In the genomic region with DNA sequence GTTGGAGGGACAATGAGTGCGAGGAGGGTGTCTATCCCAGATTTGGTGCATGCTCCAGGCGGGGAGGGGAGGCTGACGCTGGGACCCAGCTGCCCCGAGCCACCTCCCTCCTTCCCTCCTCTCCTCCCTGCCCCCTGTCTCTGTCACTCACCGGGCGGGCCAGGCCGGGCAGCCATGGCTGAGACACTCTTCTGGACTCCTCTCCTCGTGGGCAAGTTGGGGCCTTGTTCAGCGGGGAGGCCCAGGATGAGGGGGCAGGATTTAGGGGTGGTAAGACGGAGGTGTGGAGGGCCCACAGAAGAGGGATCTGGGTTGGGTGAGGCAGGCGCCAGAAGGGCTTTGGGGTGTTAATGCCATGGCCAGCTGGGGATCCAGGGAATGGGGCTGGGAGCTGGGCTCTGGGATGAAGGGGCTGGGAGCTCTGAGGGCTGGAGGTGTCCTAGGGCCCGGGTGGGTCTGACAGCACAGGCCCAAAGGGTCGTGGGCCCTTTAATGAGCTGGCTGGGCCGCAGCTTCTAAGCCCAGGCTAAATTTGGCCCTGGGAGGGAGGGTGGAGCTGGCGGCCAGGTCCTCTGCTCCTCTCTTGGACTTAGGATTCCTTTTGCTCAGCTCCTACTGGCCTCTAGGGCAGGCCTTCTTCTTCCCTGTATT, we compare ENCODE assay signal across 14 cellular contexts. TPM values are rescaled to one million over a fixed set of nuclear protein-coding genes. Genes with fewer than 3 reads are reported as not detected.
DNase-seq lines count a peak whose midpoint lies in the region; ATAC-seq and TF ChIP-seq lines count a peak whose summit lies in the region.
"Had no signal": no experiment of that assay in that cellular context is flagged by ENCODE, and none has a peak within 500 bp of the region (broad histone marks: within the 10 kb centered on the region; RNA-seq: fewer than 3 reads in every experiment).

Gene SGCA (plus strand): TSS at position 139 of the 651 bp plus-strand sequence. CDS start 36 bp downstream, at position 175.

- no peaks in the 10 kb centered on the region for H3K9me2 ChIP-seq in HCT116 (ENCODE audit: insufficient read depth)

- H3K9me3 ChIP-seq in HCT116 (ENCODE audit: control insufficient read depth in 1 of 2, insufficient read depth in 1 of 2, low read depth in 1 of 2, low read length in 2 of 2) (no peaks in the 10 kb centered on the region), lung (ENCODE audit: control insufficient read depth in 2 of 2, insufficient read depth in 1 of 2, low read length in 1 of 2) (no peaks in the 10 kb centered on the region), gastrocnemius medialis (no peaks in the 10 kb centered on the region)
- H3K9me3 ChIP-seq: BLaER1 treated with 17β-estradiol and CSF1 and Interleukin-3, amounts not matched to agents 10 nM and 100 nM had no signal

- H3K4me1 ChIP-seq in HCT116 (ENCODE audit: control insufficient read depth in 1 of 2, insufficient read depth in 2 of 2, low read length in 2 of 2) (peaks cover 18 to 53% of the 10 kb centered on the region in 2 experiments), lung (ENCODE audit: control insufficient read depth in 2 of 2, insufficient read depth in 2 of 2, low read length in 2 of 2) (peaks cover 0 to 7% of the 10 kb centered on the region in 2 donors), gastrocnemius medialis (peaks cover 66 to 73% of the 10 kb centered on the region in 2 donors)

- H2AFZ ChIP-seq in HCT116 (ENCODE audit: low read depth, low read length, poor library complexity, severe bottlenecking) = no peak within 1 kb of the TSS

- H3K36me3 Mint-ChIP-seq in chondrocyte (ENCODE audit: low read depth) = peaks cover under 1% of the 10 kb centered on the region

- H3K27me3 ChIP-seq in HCT116 (ENCODE audit: insufficient read depth, low read length) = no peaks in the 10 kb centered on the region
- H3K27me3 ChIP-seq in lung (ENCODE audit: control insufficient read depth, insufficient read depth) = no peaks in the 10 kb centered on the region
- H3K27me3 ChIP-seq in gastrocnemius medialis = no peaks in the 10 kb centered on the region
- H3K27me3 ChIP-seq: BLaER1 treated with 17β-estradiol and CSF1 and Interleukin-3, amounts not matched to agents 10 nM and 100 nM had no signal

- no TSS peak for BruUV-seq in HCT116 (replicated peaks; lab: Mats Ljungman, UMichigan)

- H3K4me1 Mint-ChIP-seq in chondrocyte (ENCODE audit: low read depth) = peaks cover 30% of the 10 kb centered on the region

- no peaks in the 10 kb centered on the region for H3K27me3 Mint-ChIP-seq in chondrocyte (ENCODE audit: low read depth)

- H3K9me3 Mint-ChIP-seq in chondrocyte (ENCODE audit: low read depth) = no peaks in the 10 kb centered on the region

- WGBS in lung, 2 donors = 66 to 74% methylated on average over 15 of the region's 15 CpGs

- H4K20me1 ChIP-seq in HCT116 (ENCODE audit: insufficient read depth) = no peaks in the 10 kb centered on the region
- H4K20me1 ChIP-seq: BLaER1 treated with 17β-estradiol and CSF1 and Interleukin-3, amounts not matched to agents 10 nM and 100 nM had no signal

- CTCF ChIA-PET in HCT116 (lab: Charles Lee) = interaction anchor here (0.6 to 2.5 kb wide), 8 partner anchors 8 to 280 kb away, joined by 3 to 9 read pairs (median 5); partner anchors contain the start of gene PDK2

- no peak for DNase-seq in HCT116 (ENCODE audit: low read depth, low spot score)
- DNase-seq in chondrocyte (ENCODE audit: low spot score) = no peak
- no peak for DNase-seq in lung (ENCODE audit: low spot score)
- DNase-seq in gastrocnemius medialis = peak; percentile 59 to 81
- DNase-seq in NK-92 treated with Interleukin-12 subunit alpha and Interleukin-12 subunit beta, amount 100 ng/mL, for 24 hours (lab: John Stamatoyannopoulos, UW) = no peak
- DNase-seq in amniotic stem cell (lab: John Stamatoyannopoulos, UW) = no peak
- DNase-seq in activated naive CD4-positive, alpha-beta T cell (lab: John Stamatoyannopoulos, UW) = no peak

- peak within 1 kb of the TSS; percentile 74 for H3K27ac Mint-ChIP-seq in chondrocyte (ENCODE audit: unreplicated experiment)
- H3K27ac Mint-ChIP-seq: activated T-helper 1 cell treated with anti-CD3 and anti-CD28 coated beads, Interleukin-12 subunit alpha, Interleukin-12 subunit beta, Interleukin-2, Interleukin-4 antibody, amounts not matched to agents 30 ng/mL and 10 ng/mL and 1 ng/mL, durations not matched to agents 14 hours and 24 hours and 36 hours had no signal

- in situ Hi-C loops in gastrocnemius medialis (cut with MboI; ENCODE audit: low sequenced_read_pairs in 4 of 4) = no loop called here

- no peak within 1 kb of the TSS for H3K4me3 Mint-ChIP-seq in chondrocyte (ENCODE audit: unreplicated experiment)
- H3K4me3 Mint-ChIP-seq: activated T-helper 1 cell treated with anti-CD3 and anti-CD28 coated beads, Interleukin-12 subunit alpha, Interleukin-12 subunit beta, Interleukin-2, Interleukin-4 antibody, amounts not matched to agents 30 ng/mL and 10 ng/mL and 1 ng/mL, durations not matched to agents 14 hours and 24 hours and 36 hours had no signal

- H3K27ac ChIP-seq in HCT116 (ENCODE audit: low read depth, low read length) (no peak within 1 kb of the TSS; the same call in 1 of the 2 replicates), lung (ENCODE audit: low read depth in 1 of 2, low read length in 1 of 2) (peak within 1 kb of the TSS; percentile 58 to 94), gastrocnemius medialis (peak within 1 kb of the TSS; percentile 98 to 100 (median 99))
- H3K27ac ChIP-seq: BLaER1 treated with 17β-estradiol and CSF1 and Interleukin-3, amounts not matched to agents 10 nM and 100 nM; HL-60 had no signal

- ATAC-seq in HCT116 = no peak
- no peak for ATAC-seq in lung (ENCODE audit: insufficient read depth, low FRiP score)
- ATAC-seq in gastrocnemius medialis = peak; percentile 70 to 73
- ATAC-seq in HG03342 (IDR thresholded peaks at IDR 0.05; ENCODE audit: unreplicated experiment) = no peak

- intact Hi-C loops in HCT116 (cut with micrococcal nuclease) = no loop called here
- intact Hi-C loops in gastrocnemius medialis (cut with DNase I; ENCODE audit: low total_unique reads) = loop anchor here (5.0 to 10.0 kb wide), 2 partner anchors 34 to 699 kb away; partner anchors contain the start of genes SAMD14 and TOB1

- H3K9ac ChIP-seq in HCT116 (ENCODE audit: low read length) = no peak within 1 kb of the TSS

- no peak within 1 kb of the TSS for H3K4me3 ChIP-seq in HCT116 (replicated peaks in 1 of 2; ENCODE audit: low read depth in 1 of 2, low read length in 2 of 2)
- H3K4me3 ChIP-seq in lung = no peak within 1 kb of the TSS
- peak within 1 kb of the TSS; percentile 66 to 76 (median 70) for H3K4me3 ChIP-seq in gastrocnemius medialis
- H3K4me3 ChIP-seq: BLaER1 treated with 17β-estradiol and CSF1 and Interleukin-3, amounts not matched to agents 10 nM and 100 nM had no signal

- H3K36me3 ChIP-seq in HCT116 (ENCODE audit: control insufficient read depth in 1 of 2, insufficient read depth in 2 of 2, low read length in 2 of 2) (no peaks in the 10 kb centered on the region), lung (ENCODE audit: control insufficient read depth in 2 of 2, insufficient read depth in 2 of 2, low read length in 2 of 2) (no peaks in the 10 kb centered on the region), gastrocnemius medialis (peaks cover 0 to 14% of the 10 kb centered on the region in 2 donors)
- H3K36me3 ChIP-seq: BLaER1 treated with 17β-estradiol and CSF1 and Interleukin-3, amounts not matched to agents 10 nM and 100 nM had no signal

- RAD21 ChIA-PET in HCT116 (lab: Charles Lee; ENCODE audit: low non-redundant PET in 1 of 2, low total read pairs in 2 of 2, uncharacterized antibody in 2 of 2, unreplicated experiment in 2 of 2) = interaction anchor here (0.5 to 1.3 kb wide), 2 partner anchors 32 to 34 kb away, joined by 4 to 7 read pairs; no protein-coding TSS in a partner anchor

- TF ChIP-seq RAD21 in HCT116 (IDR thresholded peaks at IDR 0.05; ENCODE audit: low read depth) = no peak

- POLR2A ChIA-PET in HCT116 (lab: Charles Lee) = interaction anchor here (1.1 kb wide), 2 partner anchors 12 to 14 kb away, joined by 3 to 9 read pairs; no protein-coding TSS in a partner anchor

- TF ChIP-seq POLR2A in HCT116 (IDR thresholded peaks at IDR 0.05; ENCODE audit: borderline replicate concordance, extremely low read depth, insufficient read depth, insufficient read length) (no peak), gastrocnemius medialis (IDR thresholded peaks at IDR 0.05) (peak; percentile 91 to 96)

- no peaks in the 10 kb centered on the region for H3K79me2 ChIP-seq in HCT116 (ENCODE audit: insufficient read depth, low read length)

- H3K4me2 ChIP-seq in HCT116 (ENCODE audit: low read length) = 0 out of 2 replicates have a peak within 1 kb of the TSS, but pooled peaks have one; percentile 4

- TF ChIP-seq CTCF in HCT116 (IDR thresholded peaks at IDR 0.05 in 2 of 3, conservative IDR thresholded peaks at IDR 0.05 in 1 of 3; ENCODE audit: borderline replicate concordance in 1 of 3, insufficient read depth in 1 of 3, low read depth in 2 of 3, low read length in 2 of 3) = no peak
- no peak for TF ChIP-seq CTCF in chondrocyte (IDR thresholded peaks at IDR 0.05)
- TF ChIP-seq CTCF in lung (IDR thresholded peaks at IDR 0.05; ENCODE audit: control extremely low read depth, extremely low read depth) = no peak
- peak in 1 of 5 experiments; percentile 17 for TF ChIP-seq CTCF in gastrocnemius medialis (IDR thresholded peaks at IDR 0.05 in 4 of 5, conservative IDR thresholded peaks at IDR 0.05 in 1 of 5)

TF ChIP-seq in HCT116, 20 proteins besides CTCF, POLR2A, EP300 and RAD21 (continues in another document):
- TF ChIP-seq MAX (IDR thresholded peaks at IDR 0.05) (no peak), ZNF274 (IDR thresholded peaks at IDR 0.05; ENCODE audit: low read depth, low read length) (no peak), EGR1 (IDR thresholded peaks at IDR 0.05; ENCODE audit: low read depth) (no peak), FOSL1 (IDR thresholded peaks at IDR 0.05; ENCODE audit: low read depth) (no peak), EZH2 (IDR thresholded peaks at IDR 0.05) (no peak), EZH2phosphoT487 (IDR thresholded peaks at IDR 0.05; ENCODE audit: borderline replicate concordance) (no peak)

RNA-seq across cellular contexts. Expression of gene SGCA, which starts in this region (rescaled TPM):
- total RNA-seq in HCT116 (2021; ENCODE audit: unreplicated experiment) (0.37 TPM), chondrocyte (0.85 to 5.5 TPM (median 1.3 TPM) in 3 replicates), lung (10 to 100 TPM in 1 of 2 donors, 1 to 10 TPM in 1; 5.0 to 18.2 TPM), gastrocnemius medialis (100 to 1,000 TPM; 227 to 385 (median 292) TPM)
- 0.21 and 0.56 TPM in 2 replicates for polyA plus RNA-seq in HCT116 (2012)
- 10 to 100 TPM in 1 of 2 donors, 1 to 10 TPM in 1; 9.7 to 19.4 TPM for polyA plus RNA-seq in lung
- total RNA-seq: fibroblast of villous mesenchyme, kidney epithelial cell, pulmonary artery endothelial cell had no signal

Comparison
In these comparisons a context has a peak if more than half of its experiments do, and no peak if none do; other contexts are left out.
1. RNA of gene SGCA (total RNA-seq): 227 to 385 TPM in gastrocnemius medialis; 5.0 to 18.2 TPM in lung, 0.85 to 5.5 TPM in chondrocyte and 0.37 TPM in HCT116 (single experiment); every median in the first group is over 10 times any median in the second.
2. ATAC-seq: peak in gastrocnemius medialis (2 of 2); none in HCT116 (single experiment), lung (single experiment) and HG03342 (single experiment).
3. DNase-seq: peak in gastrocnemius medialis (2 of 2); none in HCT116 (single experiment), chondrocyte (single experiment), lung (single experiment), NK-92 treated with Interleukin-12 subunit alpha and Interleukin-12 subunit beta, amount 100 ng/mL, for 24 hours (single experiment), amniotic stem cell (single experiment) and activated naive CD4-positive, alpha-beta T cell (0 of 4).
4. H3K4me3 ChIP-seq: peak in gastrocnemius medialis (4 of 4); none in HCT116 (0 of 2) and lung (single experiment).